In the genomic region with DNA sequence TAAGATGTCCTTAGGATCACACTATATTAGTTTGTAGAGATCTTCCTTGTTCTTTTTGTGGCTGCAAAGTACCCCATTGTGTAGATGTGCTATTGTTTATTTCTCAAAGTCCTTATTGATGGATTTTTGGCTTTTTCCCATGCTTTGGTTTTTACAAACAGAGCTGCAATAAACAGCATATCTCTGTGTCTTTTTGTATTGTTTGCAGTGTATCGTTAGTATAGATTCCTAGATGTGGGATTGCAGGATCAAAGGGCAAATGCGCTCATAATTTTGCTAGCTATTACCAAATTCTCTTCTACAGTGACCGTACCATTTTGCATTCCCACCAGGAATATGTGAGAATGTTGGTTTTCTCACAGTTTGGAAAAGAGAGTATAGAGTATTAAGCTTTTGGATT, we compare ENCODE assay signal across 32 cellular contexts. TPM values are rescaled to one million over a fixed set of nuclear protein-coding genes. Genes with fewer than 3 reads are reported as not detected.
"Had no signal": no experiment of that assay in that cellular context is flagged by ENCODE, and none has a peak within 500 bp of the region (broad histone marks: within the 10 kb centered on the region; RNA-seq: fewer than 3 reads in every experiment).

No MANE protein-coding gene starts in this region.

- H3K4me1 Mint-ChIP-seq: activated naive CD8-positive, alpha-beta T cell treated with anti-CD3 and anti-CD28 coated beads, Interleukin-2, amount 50 U/mL, for 24 hours had no signal

- H3K27me3 Mint-ChIP-seq: activated B cell treated with CpG ODN at 0.5 μM for 24 hours; activated CD8-positive, alpha-beta memory T cell treated with anti-CD3 and anti-CD28 coated beads, Interleukin-2, amount 10 ng/mL, durations not matched to agents 7 days and 5 days; activated naive CD8-positive, alpha-beta T cell treated with anti-CD3 and anti-CD28 coated beads, Interleukin-2, amount 50 U/mL, for 24 hours; T-cell had no signal

- H3K27ac ChIP-seq: cardiac muscle cell, SK-N-MC had no signal

- H3K36me3 ChIP-seq: cardiac muscle cell had no signal

- H3K27ac Mint-ChIP-seq: activated B cell treated with CpG ODN at 0.5 μM for 24 hours; activated CD4-positive, alpha-beta T cell treated with anti-CD3 and anti-CD28 coated beads, Interleukin-2, amount 10 ng/mL, durations not matched to agents 24 days and 14 days; activated CD8-positive, alpha-beta memory T cell treated with anti-CD3 and anti-CD28 coated beads, Interleukin-2, amount 10 ng/mL, durations not matched to agents 7 days and 5 days; activated naive CD8-positive, alpha-beta T cell treated with anti-CD3 and anti-CD28 coated beads, Interleukin-2, amount 50 U/mL, for 24 hours; brain; T-cell had no signal

- ATAC-seq: activated CD8-positive, alpha-beta memory T cell treated with anti-CD3 and anti-CD28 coated beads, Interleukin-2, amount 10 ng/mL, durations not matched to agents 7 days and 5 days; activated naive CD4-positive, alpha-beta T cell treated with anti-CD3 and anti-CD28 coated beads, Interleukin-2, amount 50 U/mL, for 72 hours; activated naive CD8-positive, alpha-beta T cell treated with anti-CD3 and anti-CD28 coated beads, Interleukin-2, amount 50 U/mL, for 24 hours; activated T-cell treated with anti-CD3 and anti-CD28 coated beads, Interleukin-2, amount 50 U/mL, for 4 hours; K562; Panc1; Right ventricle myocardium inferior; T-cell had no signal

- H3K27me3 ChIP-seq: cardiac muscle cell had no signal

- H3K4me3 Mint-ChIP-seq: activated B cell treated with CpG ODN at 0.5 μM for 24 hours; activated CD4-positive, alpha-beta T cell treated with anti-CD3 and anti-CD28 coated beads, Interleukin-2, amount 10 ng/mL, durations not matched to agents 24 days and 14 days; activated CD8-positive, alpha-beta memory T cell treated with anti-CD3 and anti-CD28 coated beads, Interleukin-2, amount 10 ng/mL, durations not matched to agents 7 days and 5 days; activated naive CD8-positive, alpha-beta T cell treated with anti-CD3 and anti-CD28 coated beads, Interleukin-2, amount 50 U/mL, for 24 hours; activated T-cell treated with anti-CD3 and anti-CD28 coated beads, Interleukin-2, amount 50 U/mL, for 4 hours; brain; T-cell had no signal

- DNase-seq: activated B cell treated with CpG ODN at 0.5 μM for 24 hours; activated CD4-positive, alpha-beta T cell treated with anti-CD3 and anti-CD28 coated beads for 1 hour; activated CD4-positive, alpha-beta T cell treated with anti-CD3 and anti-CD28 coated beads, Interleukin-2, amount 10 ng/mL, durations not matched to agents 24 days and 14 days; activated CD4-positive, alpha-beta T cell treated with anti-CD3 and anti-CD28 coated beads, Interleukin-2, amount 50 U/mL, for 48 hours; activated CD8-positive, alpha-beta memory T cell treated with anti-CD3 and anti-CD28 coated beads, Interleukin-2, amount 10 ng/mL, durations not matched to agents 7 days and 5 days; activated effector memory CD4-positive, alpha-beta T cell treated with anti-CD3 and anti-CD28 coated beads, Interleukin-2, amount 50 U/mL, for 16 hours; activated naive CD4-positive, alpha-beta T cell treated with Interleukin-2 at 50 U/mL for 16 hours; activated naive CD8-positive, alpha-beta T cell treated with anti-CD3 and anti-CD28 coated beads, Interleukin-2, amount 50 U/mL, for 24 hours; activated T-cell treated with anti-CD3 and anti-CD28 coated beads, Interleukin-2, amount 50 U/mL, for 4 hours; amniotic stem cell; Karpas-422; NCI-H1048; NCI-H1417 treated with DMSO at 0.1 percent for 48 hours; NCI-H1694; NCI-H2029; NCI-H2107; NCI-H2171 treated with DMSO at 0.1 percent for 48 hours; NCI-H345; NCI-H510A; NCI-H526 treated with DMSO at 0.1 percent for 48 hours; NCI-H82; RPMI8226; T-cell; T-helper 2 cell; T1000 had no signal

- H3K4me3 ChIP-seq: cardiac muscle cell, K562, SK-N-MC had no signal

RNA-seq across cellular contexts. Expression of gene BEST1, which starts 44.8 kb away (rescaled TPM):
- total RNA-seq: activated CD4-positive, alpha-beta T cell treated with anti-CD3 and anti-CD28 coated beads, Interleukin-2, amount 10 ng/mL, durations not matched to agents 24 days and 14 days; activated CD8-positive, alpha-beta memory T cell treated with anti-CD3 and anti-CD28 coated beads, Interleukin-2, amount 10 ng/mL, durations not matched to agents 7 days and 5 days; activated T-cell treated with anti-CD3 and anti-CD28 coated beads, Interleukin-2, amount 50 U/mL, for 4 hours had no signal
